ENCODE assay signal across 16 cellular contexts in the genomic region with DNA sequence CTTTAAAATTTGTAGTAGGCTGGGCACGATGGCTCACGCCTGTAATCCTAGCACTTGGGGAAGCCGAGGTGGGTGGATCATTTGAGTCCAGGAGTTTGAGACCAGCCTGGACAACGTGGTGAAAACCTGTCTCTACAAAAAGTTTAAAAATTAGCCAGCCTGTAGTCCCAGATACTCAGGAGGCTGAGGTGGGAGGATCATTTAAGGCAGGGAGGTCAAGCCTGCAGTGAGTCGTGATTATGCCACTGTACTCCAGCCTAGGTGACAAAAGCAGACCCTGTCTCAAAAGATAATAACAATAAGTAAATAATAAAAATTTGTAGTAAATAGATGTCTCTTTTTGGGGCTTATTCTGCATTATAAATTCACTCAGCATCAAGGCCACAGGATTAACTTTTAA.
A peak's percentile ranks its signal among the peaks of the same experiment; 100 is the strongest.
DNase-seq lines count a peak whose midpoint lies in the region; ATAC-seq and TF ChIP-seq lines count a peak whose summit lies in the region.
"Had no signal": no experiment of that assay in that cellular context is flagged by ENCODE, and none has a peak within 500 bp of the region (broad histone marks: within the 10 kb centered on the region; RNA-seq: fewer than 3 reads in every experiment).

No MANE protein-coding gene starts in this region.

- intact Hi-C loops in sigmoid colon (cut with DNase I) = no loop called here

- peak overlapping the region; percentile 63 for H3K4me2 ChIP-seq in Loucy (ENCODE audit: low read depth, low read length, poor library complexity, severe bottlenecking)

- H3K27ac ChIP-seq in ACC112 (ENCODE audit: low read depth, low read length) (peak overlapping the region; percentile 57), epithelial cell of prostate (peak overlapping the region; percentile 65), sigmoid colon (peak overlapping the region in 3 of 4 donors; percentile 23 to 53 (median 35)), foreskin keratinocyte (no peak overlapping the region)

- H3K27me3 ChIP-seq in ACC112 (ENCODE audit: insufficient read depth, low read length) = no peaks in the 10 kb centered on the region
- H3K27me3 ChIP-seq in Loucy (ENCODE audit: insufficient read depth, low read length, poor library complexity, severe bottlenecking) = no peaks in the 10 kb centered on the region
- no peaks in the 10 kb centered on the region for H3K27me3 ChIP-seq in sigmoid colon
- H3K27me3 ChIP-seq in foreskin keratinocyte = no peaks in the 10 kb centered on the region
- H3K27me3 ChIP-seq: Peyer's patch had no signal

- H3K4me3 ChIP-seq in ACC112 (ENCODE audit: low read depth, low read length) (no peak overlapping the region), Loucy (ENCODE audit: low read length, poor library complexity, severe bottlenecking) (peak overlapping the region; percentile 43), sigmoid colon (no peak overlapping the region)
- H3K4me3 ChIP-seq: mucosa of descending colon, Peyer's patch had no signal

- H3K36me3 ChIP-seq in ACC112 (ENCODE audit: insufficient read depth, low read length) = no peaks in the 10 kb centered on the region
- H3K36me3 ChIP-seq in Loucy (ENCODE audit: insufficient read depth, low read length) = no peaks in the 10 kb centered on the region
- no peaks in the 10 kb centered on the region for H3K36me3 ChIP-seq in sigmoid colon
- H3K36me3 ChIP-seq: Peyer's patch, thoracic aorta had no signal

- H3K79me2 ChIP-seq in ACC112 (ENCODE audit: control insufficient read depth, insufficient read depth, low read length, unreplicated experiment) (no peaks in the 10 kb centered on the region), Loucy (ENCODE audit: insufficient read depth, low read length) (no peaks in the 10 kb centered on the region)

- peak overlapping the region; percentile 3 for H3K9ac ChIP-seq in Loucy (ENCODE audit: low read depth, low read length, poor library complexity, severe bottlenecking)

- H3K4me1 ChIP-seq in ACC112 (ENCODE audit: control insufficient read depth, insufficient read depth, low read length, unreplicated experiment) (peaks cover 11% of the 10 kb centered on the region), Loucy (ENCODE audit: insufficient read depth, low read length, poor library complexity, severe bottlenecking) (peaks cover 24% of the 10 kb centered on the region), sigmoid colon (peaks cover 0 to 17% (median 0%) of the 10 kb centered on the region in 4 donors), foreskin keratinocyte (peaks cover 10% of the 10 kb centered on the region)

- H2AFZ ChIP-seq in ACC112 (ENCODE audit: low read length, unreplicated experiment) (no peak overlapping the region), Loucy (ENCODE audit: low read length) (no peak overlapping the region)

- H3F3A ChIP-seq in Loucy (ENCODE audit: low read depth) = peaks cover 4% of the 10 kb centered on the region; the same call in 1 of the 2 replicates

- H3K9me3 ChIP-seq in Loucy (ENCODE audit: insufficient read depth, low read depth, low read length) (no peaks in the 10 kb centered on the region; the same call in 1 of the 2 replicates), sigmoid colon (no peaks in the 10 kb centered on the region)
- H3K9me3 ChIP-seq: mucosa of descending colon, Peyer's patch had no signal

- TF ChIP-seq EP300 in sigmoid colon (IDR thresholded peaks at IDR 0.05) = no peak

- TF ChIP-seq POLR2A in sigmoid colon (IDR thresholded peaks at IDR 0.05) = no peak

- no peaks in the 10 kb centered on the region for H4K20me1 ChIP-seq in Loucy (ENCODE audit: insufficient read depth, low read length, poor library complexity, severe bottlenecking)

- TF ChIP-seq CTCF in Loucy (conservative IDR thresholded peaks at IDR 0.05; ENCODE audit: low read length) (no peak), sigmoid colon (IDR thresholded peaks at IDR 0.05) (no peak), foreskin keratinocyte (conservative IDR thresholded peaks at IDR 0.05) (no peak)

- WGBS in sigmoid colon, 2 donors = 67 to 78% methylated on average over 5 of the region's 5 CpGs

- H3K9me2 ChIP-seq in Loucy (replicated peaks; ENCODE audit: low read depth, low read length) = no peaks in the 10 kb centered on the region

- ATAC-seq in foreskin keratinocyte = no peak

- no peak for DNase-seq in epithelial cell of prostate (ENCODE audit: low read depth, low spot score)
- DNase-seq in sigmoid colon = no peak
- DNase-seq in NCI-H1105 (lab: John Stamatoyannopoulos, UW) = no peak
- no peak for DNase-seq in foreskin keratinocyte
- DNase-seq in activated CD4-positive, alpha-beta T cell treated with anti-CD3 and anti-CD28 coated beads, Interleukin-2, amount 50 U/mL, for 4 hours = no peak
- DNase-seq in UCSD-AML1 (lab: John Stamatoyannopoulos, UW; ENCODE audit: unreplicated experiment) = no peak
- DNase-seq: activated B cell treated with CpG ODN at 0.5 μM for 24 hours; activated naive CD4-positive, alpha-beta T cell; NCI-H2081; NCI-H526; posterior cingulate gyrus had no signal
